In genomic region chr4:186554890-186555827, GRCh38 we compare ENCODE assay signal across 10 cellular contexts. TPM values are rescaled to one million over a fixed set of nuclear protein-coding genes. Genes with fewer than 3 reads are reported as not detected.
A peak's percentile ranks its signal among the peaks of the same experiment; 100 is the strongest.
DNase-seq lines count a peak whose midpoint lies in the region; ATAC-seq, FAIRE-seq and TF ChIP-seq lines count a peak whose summit lies in the region.
"Had no signal": no experiment of that assay in that cellular context is flagged by ENCODE, and none has a peak within 500 bp of the region (broad histone marks: within the 10 kb centered on the region; RNA-seq: fewer than 3 reads in every experiment).

Gene MTNR1A (minus strand): TSS chr4:186555567. CDS start chr4:186555365, 202 bp downstream.

- TF ChIP-seq POLR2A in stomach (IDR thresholded peaks at IDR 0.05) = no peak
- TF ChIP-seq POLR2A in uterus (IDR thresholded peaks at IDR 0.05) = no peak

- H3K4me1 ChIP-seq in astrocyte (ENCODE audit: insufficient read depth, low read length) (peaks cover 13% of the 10 kb centered on the region), stomach (peaks cover 12 to 19% (median 16%) of the 10 kb centered on the region in 4 donors), uterus (peaks cover 0 to 8% of the 10 kb centered on the region in 2 donors)

- TF ChIP-seq CTCF in HFF-Myc (IDR thresholded peaks at IDR 0.05; ENCODE audit: low read depth, low read length, missing control alignments) (peak; percentile 12), astrocyte (IDR thresholded peaks at IDR 0.05; ENCODE audit: insufficient read depth, low read depth, low read length) (no peak), stomach (IDR thresholded peaks at IDR 0.05) (no peak), uterus (IDR thresholded peaks at IDR 0.05) (no peak)

- no peak within 1 kb of the TSS for H3K27ac Mint-ChIP-seq in astrocyte (ENCODE audit: unreplicated experiment)
- H3K27ac Mint-ChIP-seq: activated naive CD8-positive, alpha-beta T cell treated with anti-CD3 and anti-CD28 coated beads, Interleukin-2, amount 10 ng/mL, durations not matched to agents 7 days and 5 days had no signal

- 5 to 18% (median 5%) methylated on average over 40 to 91 of the region's 91 CpGs for WGBS in stomach, 5 donors

- no peaks in the 10 kb centered on the region for H4K20me1 ChIP-seq in astrocyte (ENCODE audit: insufficient read depth, low read length)

- no peak for FAIRE-seq in astrocyte (lab: Jason Lieb, UNC)

- peaks cover 17% of the 10 kb centered on the region for H3K4me1 Mint-ChIP-seq in astrocyte (ENCODE audit: low read depth, unreplicated experiment)
- H3K4me1 Mint-ChIP-seq: activated naive CD8-positive, alpha-beta T cell treated with anti-CD3 and anti-CD28 coated beads, Interleukin-2, amount 10 ng/mL, durations not matched to agents 7 days and 5 days had no signal

- H3K9ac ChIP-seq in astrocyte (ENCODE audit: low read length) = peak within 1 kb of the TSS; percentile 25

- DNase-seq in HFF-Myc (ENCODE audit: extremely low read depth, low read depth) (no peak), astrocyte (ENCODE audit: low read depth) (peak; percentile 5), islet precursor cell (peak; percentile 75), stomach (no peak), middle frontal gyrus (ENCODE audit: extremely low spot score, low spot score) (no peak), uterus (no peak)
- DNase-seq: activated naive CD8-positive, alpha-beta T cell treated with anti-CD3 and anti-CD28 coated beads, Interleukin-2, amount 10 ng/mL, durations not matched to agents 7 days and 5 days; stimulated activated naive CD4-positive, alpha-beta T cell had no signal

- H3K27ac ChIP-seq in astrocyte (ENCODE audit: low read depth, low read length) (no peak within 1 kb of the TSS), stomach (no peak within 1 kb of the TSS), uterus (no peak within 1 kb of the TSS)

- H3K4me2 ChIP-seq in astrocyte (ENCODE audit: low read length) = peak within 1 kb of the TSS; percentile 91

- H3K4me3 ChIP-seq in HFF-Myc (replicated peaks; ENCODE audit: low read depth, low read length) = peak within 1 kb of the TSS; percentile 34
- H3K4me3 ChIP-seq in astrocyte (ENCODE audit: insufficient read depth, low read depth, low read length) = peak within 1 kb of the TSS; percentile 51
- peak within 1 kb of the TSS; percentile 11 to 41 (median 32) for H3K4me3 ChIP-seq in stomach
- H3K4me3 ChIP-seq in uterus = no peak within 1 kb of the TSS

- peak within 1 kb of the TSS; percentile 82 for H3K4me3 Mint-ChIP-seq in astrocyte (ENCODE audit: unreplicated experiment)
- H3K4me3 Mint-ChIP-seq: activated naive CD8-positive, alpha-beta T cell treated with anti-CD3 and anti-CD28 coated beads, Interleukin-2, amount 10 ng/mL, durations not matched to agents 7 days and 5 days had no signal

- H3K27me3 Mint-ChIP-seq in astrocyte (ENCODE audit: low read depth, unreplicated experiment) = peaks cover 27% of the 10 kb centered on the region

- H3K9me3 ChIP-seq in astrocyte (ENCODE audit: insufficient read depth, low read depth, low read length) (no peaks in the 10 kb centered on the region), stomach (peaks cover 0 to under 1% (median 0%) of the 10 kb centered on the region in 4 donors), uterus (no peaks in the 10 kb centered on the region)

- no peaks in the 10 kb centered on the region for H3K79me2 ChIP-seq in astrocyte (ENCODE audit: insufficient read depth, low read length)

- no peak for ATAC-seq in HG02852 (IDR thresholded peaks at IDR 0.05; ENCODE audit: unreplicated experiment)

- H3K36me3 ChIP-seq in astrocyte (ENCODE audit: insufficient read depth, low read length) (no peaks in the 10 kb centered on the region), stomach (no peaks in the 10 kb centered on the region), uterus (no peaks in the 10 kb centered on the region)

- no peak for TF ChIP-seq EP300 in stomach (IDR thresholded peaks at IDR 0.05)

- H2AFZ ChIP-seq in astrocyte (ENCODE audit: low read depth, low read length) = peak within 1 kb of the TSS; percentile 82

- H3K27me3 ChIP-seq in astrocyte (ENCODE audit: insufficient read depth, low read length) = peaks cover 17% of the 10 kb centered on the region
- peaks cover 0 to 62% (median 20%) of the 10 kb centered on the region in 3 donors for H3K27me3 ChIP-seq in stomach
- peaks cover 0 to 19% of the 10 kb centered on the region in 2 donors for H3K27me3 ChIP-seq in uterus

- H3K9me3 Mint-ChIP-seq in astrocyte (ENCODE audit: unreplicated experiment) = peaks cover under 1% of the 10 kb centered on the region
- H3K9me3 Mint-ChIP-seq: activated naive CD8-positive, alpha-beta T cell treated with anti-CD3 and anti-CD28 coated beads, Interleukin-2, amount 10 ng/mL, durations not matched to agents 7 days and 5 days had no signal

- no peaks in the 10 kb centered on the region for H3K36me3 Mint-ChIP-seq in astrocyte (ENCODE audit: low read depth, unreplicated experiment)
- H3K36me3 Mint-ChIP-seq: activated naive CD8-positive, alpha-beta T cell treated with anti-CD3 and anti-CD28 coated beads, Interleukin-2, amount 10 ng/mL, durations not matched to agents 7 days and 5 days had no signal

- intact Hi-C loops in stomach (cut with DNase I; ENCODE audit: low total_unique reads) = no loop called here
- intact Hi-C loops in uterus (cut with DNase I; ENCODE audit: low total_unique reads) = no loop called here

RNA-seq across cellular contexts. Expression of gene MTNR1A, which starts in this region (rescaled TPM):
- 0.22 and 0.34 TPM in 2 replicates for total RNA-seq in astrocyte
- under 1 TPM in 1 of 5 donors, not detected in 4; 0.55 TPM for total RNA-seq in stomach
- polyA plus RNA-seq in stomach = not detected
- total RNA-seq in uterus = 1 to 10 TPM in 1 of 4 donors, not detected in 3; 1.2 TPM
- total RNA-seq: activated naive CD8-positive, alpha-beta T cell treated with anti-CD3 and anti-CD28 coated beads, Interleukin-2, amount 10 ng/mL, durations not matched to agents 7 days and 5 days; myocyte had no signal

Comparison
In these comparisons a context has a peak if more than half of its experiments do, and no peak if none do; other contexts are left out.
1. Peak in DNase-seq, H3K4me3 ChIP-seq, H3K9ac ChIP-seq and H3K4me2 ChIP-seq in astrocyte; RNA of the gene not detected or under 1 TPM.
2. H3K4me3 ChIP-seq: peak in HFF-Myc (single experiment) and stomach (4 of 4); none in uterus (0 of 2).